In the genomic region with DNA sequence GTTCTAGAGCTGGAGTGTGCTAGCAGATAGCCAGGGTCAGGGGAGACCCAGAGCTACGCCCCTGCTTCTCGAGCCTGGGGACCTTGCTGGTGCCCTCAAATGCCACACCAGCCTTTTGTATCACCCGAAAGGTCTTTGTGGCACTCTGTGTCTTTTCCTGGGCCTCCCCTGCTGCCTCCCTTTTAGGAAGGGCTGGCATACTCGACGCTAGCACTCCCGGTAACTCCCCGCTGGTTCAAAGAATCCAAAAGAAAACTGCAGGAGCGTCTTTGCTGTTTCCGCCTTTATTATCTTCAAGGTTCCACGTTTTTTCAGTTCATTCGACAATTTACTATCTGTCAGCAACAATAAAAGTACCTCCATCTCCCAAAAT, we compare ENCODE assay signal across 11 cellular contexts. TPM values are rescaled to one million over a fixed set of nuclear protein-coding genes. Genes with fewer than 3 reads are reported as not detected.
A peak's percentile ranks its signal among the peaks of the same experiment; 100 is the strongest.
DNase-seq lines count a peak whose midpoint lies in the region; ATAC-seq and TF ChIP-seq lines count a peak whose summit lies in the region.
"Had no signal": no experiment of that assay in that cellular context is flagged by ENCODE, and none has a peak within 500 bp of the region (broad histone marks: within the 10 kb centered on the region; RNA-seq: fewer than 3 reads in every experiment).

No MANE protein-coding gene starts in this region.

- intact Hi-C loops in ovary (cut with DNase I): no loop called here

- WGBS in ovary, 3 donors: 7 to 15% (median 8%) methylated on average over 11 of the region's 11 CpGs

- TF ChIP-seq CTCF in 22Rv1 (IDR thresholded peaks at IDR 0.05) (no peak), WI38 (IDR thresholded peaks at IDR 0.05; ENCODE audit: low read depth, low read length) (no peak), fibroblast of pulmonary artery (IDR thresholded peaks at IDR 0.05; ENCODE audit: low read length, missing control alignments) (no peak), ovary (IDR thresholded peaks at IDR 0.05) (no peak), GM10248 (IDR thresholded peaks at IDR 0.05; ENCODE audit: control extremely low read depth, extremely low read depth, low read depth, missing control alignments) (no peak)

- POLR2A ChIA-PET in GM10248 (lab: Yijun Ruan, JAX): no interaction called here
- POLR2A ChIA-PET in CD8-positive, alpha-beta memory T cell (lab: Charles Lee): no interaction called here

- H3K4me3 ChIP-seq in WI38 (ENCODE audit: low read depth, low read length) (peak overlapping the region; percentile 12; the same call in 1 of the 2 replicates), fibroblast of pulmonary artery (replicated peaks; ENCODE audit: low read depth, low read length) (peak overlapping the region; percentile 33), ovary (no peak overlapping the region)
- H3K4me3 ChIP-seq in CD8-positive, alpha-beta memory T cell (ENCODE audit: low read length): no peak overlapping the region

- peaks cover 43% of the 10 kb centered on the region for H3K4me1 ChIP-seq in ovary (ENCODE audit: insufficient read depth)
- no peaks in the 10 kb centered on the region for H3K4me1 ChIP-seq in CD8-positive, alpha-beta memory T cell (ENCODE audit: insufficient read depth, low read length)

- no peak for TF ChIP-seq POLR2A in ovary (IDR thresholded peaks at IDR 0.05)

- no peaks in the 10 kb centered on the region for H3K36me3 ChIP-seq in ovary
- H3K36me3 ChIP-seq in CD8-positive, alpha-beta memory T cell (ENCODE audit: insufficient read depth, low read length): no peaks in the 10 kb centered on the region

- no peaks in the 10 kb centered on the region for H3K4me1 Mint-ChIP-seq in CD8-positive, alpha-beta memory T cell

- H3K27me3 ChIP-seq in ovary: no peaks in the 10 kb centered on the region
- H3K27me3 ChIP-seq in CD8-positive, alpha-beta memory T cell (ENCODE audit: insufficient read depth, low read length, poor library complexity, severe bottlenecking): no peaks in the 10 kb centered on the region

- H3K27ac ChIP-seq in 22Rv1 (peak overlapping the region; percentile 25), ovary (peak overlapping the region; percentile 32 to 86)
- no peak overlapping the region for H3K27ac ChIP-seq in CD8-positive, alpha-beta memory T cell (ENCODE audit: low read depth, low read length)

- no peak overlapping the region for H3K27ac Mint-ChIP-seq in CD8-positive, alpha-beta memory T cell

- H3K9me3 Mint-ChIP-seq in CD8-positive, alpha-beta memory T cell: no peaks in the 10 kb centered on the region

- ATAC-seq in HG03135 (IDR thresholded peaks at IDR 0.05; ENCODE audit: unreplicated experiment): no peak

- H3K27me3 Mint-ChIP-seq in CD8-positive, alpha-beta memory T cell: peaks cover 7 to 11% of the 10 kb centered on the region in 2 donors

- CTCF ChIA-PET in GM10248 (lab: Yijun Ruan, JAX): no interaction called here
- CTCF ChIA-PET in CD8-positive, alpha-beta memory T cell (lab: Charles Lee): no interaction called here

- TF ChIP-seq EP300 in ovary (IDR thresholded peaks at IDR 0.05): no peak

- H3K9me3 ChIP-seq in ovary: no peaks in the 10 kb centered on the region
- H3K9me3 ChIP-seq in CD8-positive, alpha-beta memory T cell (ENCODE audit: low read length): no peaks in the 10 kb centered on the region

- H3K4me3 Mint-ChIP-seq in CD8-positive, alpha-beta memory T cell: no peak overlapping the region

- no peak for DNase-seq in fibroblast of pulmonary artery (ENCODE audit: low read depth)
- no peak for DNase-seq in ovary
- DNase-seq in GM10248 (ENCODE audit: extremely low spot score): no peak
- no peak for DNase-seq in UCSD-AML1 (lab: John Stamatoyannopoulos, UW; ENCODE audit: unreplicated experiment)
- no peak for DNase-seq in CD8-positive, alpha-beta memory T cell
- DNase-seq: activated effector memory CD4-positive, alpha-beta T cell treated with Interleukin-2 at 50 U/mL for 16 hours; GDM1; NCI-H446 had no signal

- H3K36me3 Mint-ChIP-seq in CD8-positive, alpha-beta memory T cell: no peaks in the 10 kb centered on the region

RNA-seq across cellular contexts. Expression of a gene that starts 36.3 kb away (rescaled TPM):
- 100 to 1,000 TPM in 1 of 7 donors, 10 to 100 TPM in 6; 37.8 to 107 (median 80.8) TPM for total RNA-seq in ovary
- 10 to 100 TPM; 25.3 to 63.7 TPM for polyA plus RNA-seq in ovary
- total RNA-seq in CD8-positive, alpha-beta memory T cell: 1 to 10 TPM; 1.4 to 1.8 TPM
- 2.8 TPM for polyA plus RNA-seq in CD8-positive, alpha-beta memory T cell

Comparison
In these comparisons a context has a peak if more than half of its experiments do, and no peak if none do; other contexts are left out.
1. H3K4me3 ChIP-seq: peak in WI38 (single experiment) and fibroblast of pulmonary artery (single experiment); none in ovary (single experiment) and CD8-positive, alpha-beta memory T cell (single experiment).
2. RNA of a gene that starts 36.3 kb away (total RNA-seq): 37.8 to 107 TPM in ovary; 1.4 to 1.8 TPM in CD8-positive, alpha-beta memory T cell; every median in the first group is over 10 times any median in the second.